Comparison of ENCODE assay signal across 1 cellular context in genomic region chr5:150458819-150459557, GRCh38.
A peak's percentile ranks its signal among the peaks of the same experiment; 100 is the strongest.
TF ChIP-seq lines count a peak whose summit lies in the region.

No MANE protein-coding gene starts in this region.

TF ChIP-seq in K562, 482 proteins besides CTCF, POLR2A, EP300 and RAD21 (continued from another document):
- TF ChIP-seq ZBTB5 (IDR thresholded peaks at IDR 0.05) (no peak), MYNN (IDR thresholded peaks at IDR 0.05) (peak; percentile 74; the same call in 1 of the 2 replicates), MYNN (CRISPR knock-in tag; IDR thresholded peaks at IDR 0.05) (no peak), ZBTB7A (IDR thresholded peaks at IDR 0.05; ENCODE audit: borderline replicate concordance, control insufficient read depth, low read depth, low read length) (peak; percentile 93), JUND (IDR thresholded peaks at IDR 0.05; ENCODE audit: borderline replicate concordance, low read depth, low read length) (0 out of 2 replicates have a peak, but pooled peaks have one; percentile 12), JUND (tag; IDR thresholded peaks at IDR 0.05; ENCODE audit: borderline replicate concordance, low read depth, low read length) (no peak; the same call in 2 of the 3 replicates), STAT5B (CRISPR knock-in tag; IDR thresholded peaks at IDR 0.05) (no peak), ASH1L (IDR thresholded peaks at IDR 0.05; ENCODE audit: borderline replicate concordance, low read depth, partially characterized antibody) (no peak), EGR1 (conservative IDR thresholded peaks at IDR 0.05) (peak; percentile 71), NFE2L1 (tag; IDR thresholded peaks at IDR 0.05; ENCODE audit: borderline replicate concordance, low read depth) (no peak), TCF3 (CRISPR knock-in tag; IDR thresholded peaks at IDR 0.05) (no peak), ZBTB1 (CRISPR knock-in tag; IDR thresholded peaks at IDR 0.05; ENCODE audit: borderline replicate concordance, low read depth) (no peak), PTBP1 (IDR thresholded peaks at IDR 0.05; ENCODE audit: low read depth, low read length) (no peak)
TF ChIP-seq in K562: peak in this region for 30.
